Comparison of ENCODE assay signal across 20 cellular contexts in genomic region chrX:8906299-8906698, GRCh38.
"Had no signal": no experiment of that assay in that cellular context is flagged by ENCODE, and none has a peak within 500 bp of the region (broad histone marks: within the 10 kb centered on the region; RNA-seq: fewer than 3 reads in every experiment).

No MANE protein-coding gene starts in this region.

- H3K36me3 ChIP-seq: colonic mucosa, gastrocnemius medialis, tibial artery, upper lobe of left lung, vagina had no signal

- H2AFZ ChIP-seq: hepatocyte had no signal

- H3K27me3 ChIP-seq: colonic mucosa, gastrocnemius medialis, hepatocyte, tibial artery, upper lobe of left lung, vagina had no signal

- H3K4me1 ChIP-seq: colonic mucosa, gastrocnemius medialis, tibial artery, upper lobe of left lung, vagina had no signal

- H3K27ac ChIP-seq: colonic mucosa, gastrocnemius medialis, hepatocyte, tibial artery, upper lobe of left lung, vagina had no signal

- DNase-seq: colonic mucosa; dermis blood vessel endothelial cell; effector CD4-positive, alpha-beta T cell; endodermal cell; erythroblast; gastrocnemius medialis; glutamatergic neuron; kidney; left cardiac atrium; mesendoderm; naive B cell; right cardiac atrium; stimulated activated CD4-positive, alpha-beta T cell treated with anti-CD3 and anti-CD28 coated beads, Interleukin-4, amount 100 ng/mL, for 1 hour; stimulated activated CD8-positive, alpha-beta memory T cell treated with anti-CD3 and anti-CD28 coated beads, Interleukin-4, amount 100 ng/mL, for 48 hours; tibial artery; upper lobe of left lung had no signal

- H3K4me3 ChIP-seq: colonic mucosa, gastrocnemius medialis, hepatocyte, smooth muscle cell, tibial artery, upper lobe of left lung, vagina had no signal

- H3K4me2 ChIP-seq: hepatocyte, smooth muscle cell had no signal

- H3K9me3 ChIP-seq: colonic mucosa, gastrocnemius medialis, tibial artery, upper lobe of left lung, vagina had no signal

- ATAC-seq: gastrocnemius medialis; right cardiac atrium; stimulated activated effector memory CD8-positive, alpha-beta T cell treated with anti-CD3 and anti-CD28 coated beads, Interleukin-12 subunit alpha, Interleukin-12 subunit beta, amount 100 ng/mL, for 72 hours had no signal
